32 cellular contexts compared by ENCODE assay signal in genomic region chr2:50065845-50066244, GRCh38.
"Had no signal": no experiment of that assay in that cellular context is flagged by ENCODE, and none has a peak within 500 bp of the region (broad histone marks: within the 10 kb centered on the region; RNA-seq: fewer than 3 reads in every experiment).

No MANE protein-coding gene starts in this region.

- DNase-seq: activated CD4-positive, alpha-beta T cell treated with anti-CD3 and anti-CD28 coated beads for 48 hours; activated CD4-positive, alpha-beta T cell treated with anti-CD3 and anti-CD28 coated beads, Interleukin-2, amount 50 U/mL, for 4 hours; activated CD4-positive, CD25-positive, alpha-beta regulatory T cell treated with anti-CD3 and anti-CD28 coated beads, Interleukin-2, amount 50 U/mL, for 72 hours; activated CD8-positive, alpha-beta memory T cell treated with anti-CD3 and anti-CD28 coated beads, Interleukin-2, amount 50 U/mL, for 48 hours; activated CD8-positive, alpha-beta T cell treated with anti-CD3 and anti-CD28 coated beads, Interleukin-2, amount 10 ng/mL, durations not matched to agents 7 days and 5 days; activated effector memory CD4-positive, alpha-beta T cell treated with Interleukin-2 at 50 U/mL for 16 hours; activated naive CD4-positive, alpha-beta T cell; activated naive CD8-positive, alpha-beta T cell treated with anti-CD3 and anti-CD28 coated beads, Interleukin-2, amount 50 U/mL, for 24 hours; activated T-cell treated with anti-CD3 and anti-CD28 coated beads, Interleukin-2, amount 50 U/mL, for 1 hour; amniotic stem cell; body of pancreas; Kasumi-1; NCI-H1048; NCI-H1417; NCI-H1694; NCI-H2029; NCI-H2107; NCI-H2171 treated with DMSO at 0.1 percent for 48 hours; NCI-H345; NCI-H510A; NCI-H526 treated with DMSO at 0.1 percent for 48 hours; NCI-H82; NK-92 treated with Interleukin-12 subunit alpha and Interleukin-12 subunit beta, amount 100 ng/mL, for 24 hours; Peyer's patch; SHP77 treated with DMSO at 0.1 percent for 48 hours; T-helper 17 cell; T-helper 9 cell had no signal

- H3K27ac Mint-ChIP-seq: activated CD8-positive, alpha-beta T cell treated with anti-CD3 and anti-CD28 coated beads, Interleukin-2, amount 10 ng/mL, durations not matched to agents 7 days and 5 days; activated naive CD4-positive, alpha-beta T cell treated with anti-CD3 and anti-CD28 coated beads, Interleukin-2, amount 50 U/mL, for 24 hours; activated naive CD8-positive, alpha-beta T cell treated with anti-CD3 and anti-CD28 coated beads, Interleukin-2, amount 50 U/mL, for 24 hours; activated T-helper 1 cell treated with anti-CD3 and anti-CD28 coated beads, Interleukin-12 subunit alpha, Interleukin-12 subunit beta, Interleukin-2, Interleukin-4 antibody, amounts not matched to agents 30 ng/mL and 10 ng/mL and 1 ng/mL, durations not matched to agents 14 hours and 24 hours and 36 hours; T-helper 17 cell; WTC11 had no signal

- H3K36me3 ChIP-seq: ascending aorta, Peyer's patch had no signal

- H3K4me3 ChIP-seq: ascending aorta, body of pancreas, Peyer's patch had no signal

- H3K4me1 ChIP-seq: ascending aorta, body of pancreas, Peyer's patch had no signal

- H3K27me3 ChIP-seq: ascending aorta, body of pancreas, Peyer's patch had no signal

- H3K9me3 ChIP-seq: ascending aorta, body of pancreas, Peyer's patch had no signal

- H3K36me3 Mint-ChIP-seq: activated naive CD4-positive, alpha-beta T cell treated with anti-CD3 and anti-CD28 coated beads, Interleukin-2, amount 50 U/mL, for 24 hours; WTC11 had no signal

- H3K9me3 Mint-ChIP-seq: activated naive CD4-positive, alpha-beta T cell treated with anti-CD3 and anti-CD28 coated beads, Interleukin-2, amount 50 U/mL, for 24 hours; activated T-helper 1 cell treated with anti-CD3 and anti-CD28 coated beads, Interleukin-12 subunit alpha, Interleukin-12 subunit beta, Interleukin-2, Interleukin-4 antibody, amounts not matched to agents 30 ng/mL and 10 ng/mL and 1 ng/mL, durations not matched to agents 14 hours and 24 hours and 36 hours had no signal

- ATAC-seq: activated CD8-positive, alpha-beta T cell treated with anti-CD3 and anti-CD28 coated beads, Interleukin-2, amount 10 ng/mL, durations not matched to agents 7 days and 5 days; activated naive CD8-positive, alpha-beta T cell treated with anti-CD3 and anti-CD28 coated beads, Interleukin-2, amount 50 U/mL, for 24 hours; body of pancreas; T-helper 17 cell; WTC11 had no signal

- H3K27ac ChIP-seq: ascending aorta, body of pancreas, Peyer's patch, RWPE1 had no signal
